ENCODE assay signal across 1 cellular context in genomic region chr21:33360871-33361602, GRCh38.
TF ChIP-seq lines count a peak whose summit lies in the region.

No MANE protein-coding gene starts in this region.

TF ChIP-seq in endothelial cell of umbilical vein, 7 proteins besides CTCF, POLR2A, EP300 and RAD21 (continued from another document):
- TF ChIP-seq POLR2AphosphoS5 (IDR thresholded peaks at IDR 0.05; ENCODE audit: insufficient read depth, low read depth, low read length), result no peak
- TF ChIP-seq MYC (IDR thresholded peaks at IDR 0.05; ENCODE audit: low read depth, low read length), result no peak
